In the genomic region with DNA sequence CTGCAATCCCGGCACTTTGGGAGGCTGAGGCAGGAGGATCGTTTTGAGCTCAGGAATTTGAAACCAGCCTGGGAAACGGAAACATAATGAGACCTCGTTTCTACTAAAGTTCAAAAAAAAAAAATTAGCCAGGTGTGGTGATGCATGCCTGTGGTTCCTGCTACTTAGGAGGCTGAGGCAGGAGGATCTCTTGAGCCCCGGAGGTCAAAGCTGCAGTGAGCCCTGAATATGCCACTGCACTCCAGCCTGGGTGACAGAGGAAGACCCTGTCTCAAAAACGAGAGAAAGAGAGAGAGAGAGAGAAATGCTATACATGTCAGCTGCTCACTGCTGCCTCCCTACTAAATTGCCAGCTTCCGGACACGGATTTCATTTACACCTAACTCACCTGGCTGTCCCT, we compare ENCODE assay signal across 34 cellular contexts.
"Had no signal": no experiment of that assay in that cellular context is flagged by ENCODE, and none has a peak within 500 bp of the region (broad histone marks: within the 10 kb centered on the region; RNA-seq: fewer than 3 reads in every experiment).

No MANE protein-coding gene starts in this region.

- H3K9me3 ChIP-seq: MG63 had no signal

- H3K4me3 ChIP-seq: MG63 had no signal

- H3K27me3 ChIP-seq: MG63 had no signal

- DNase-seq: Karpas-422, Kasumi-1, MG63, MM.1S, MV-4-11, NCI-H1048, NCI-H1092, NCI-H1092 treated with DMSO at 0.1 percent for 48 hours, NCI-H1105, NCI-H1105 treated with DMSO at 0.1 percent for 48 hours, NCI-H1417, NCI-H1417 treated with DMSO at 0.1 percent for 48 hours, NCI-H1436, NCI-H1436 treated with DMSO at 0.1 percent for 48 hours, NCI-H146, NCI-H1694, NCI-H1694 treated with DMSO at 0.1 percent for 48 hours, NCI-H187, NCI-H187 treated with DMSO at 0.1 percent for 48 hours, NCI-H1930, NCI-H2029, NCI-H2029 treated with DMSO at 0.1 percent for 48 hours, NCI-H2081, NCI-H2081 treated with DMSO at 0.1 percent for 48 hours, NCI-H2107, NCI-H2171, NCI-H2227 treated with DMSO at 0.1 percent for 48 hours, NCI-H226, NCI-H345, NCI-H446, NCI-H446 treated with DMSO at 0.1 percent for 48 hours, NCI-H510A, NCI-H510A treated with DMSO at 0.1 percent for 48 hours, NCI-H524 had no signal
